ENCODE assay signal across 8 cellular contexts in the genomic region with DNA sequence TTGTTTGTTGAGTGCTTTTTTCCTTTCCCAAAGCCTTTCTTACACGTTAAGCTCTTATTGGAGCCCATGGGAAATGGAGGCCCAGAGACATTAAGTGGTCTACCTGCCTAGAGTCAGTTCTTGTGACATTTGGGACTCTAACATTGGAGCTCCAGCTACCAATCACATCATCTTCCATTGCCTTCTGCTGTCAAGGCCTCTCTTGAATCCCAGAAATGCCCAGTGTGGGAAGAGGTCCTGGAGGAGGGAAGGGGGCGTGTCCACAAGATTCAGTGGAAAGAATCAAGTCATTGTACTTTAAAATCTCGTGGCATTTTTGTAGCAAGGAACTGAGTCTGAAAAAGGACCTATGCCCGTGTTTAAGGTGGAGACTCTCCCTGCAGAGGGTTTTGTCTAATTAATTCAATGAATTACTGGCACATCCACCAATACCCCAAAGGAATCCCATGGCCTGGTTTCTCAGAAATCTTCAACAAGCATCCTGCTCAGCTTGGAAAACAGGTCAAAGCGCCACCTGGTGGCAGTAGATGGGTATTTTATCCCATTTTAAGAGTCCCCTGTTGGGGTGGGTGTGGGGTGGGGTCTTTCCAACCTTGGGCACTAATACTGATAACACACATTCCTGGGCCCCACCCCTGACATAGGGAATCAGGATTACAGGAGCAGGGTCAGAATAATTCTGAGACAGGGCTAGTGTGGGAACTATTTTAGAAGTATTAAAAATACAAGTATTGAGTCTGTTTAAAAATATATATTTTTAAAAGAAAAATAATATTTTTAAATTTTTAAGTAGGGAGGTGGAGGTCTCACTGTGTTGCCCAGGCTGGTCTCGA. TPM values are rescaled to one million over a fixed set of nuclear protein-coding genes. Genes with fewer than 3 reads are reported as not detected.
DNase-seq lines count a peak whose midpoint lies in the region; ATAC-seq lines count a peak whose summit lies in the region.

No MANE protein-coding gene starts in this region.

- no peak overlapping the region for H3K18ac ChIP-seq in mesendoderm (ENCODE audit: low read length)

- H3K27me3 ChIP-seq in mesendoderm (ENCODE audit: insufficient read depth, low read length, poor library complexity), result no peaks in the 10 kb centered on the region

- no peaks in the 10 kb centered on the region for H3K79me2 ChIP-seq in mesendoderm (ENCODE audit: control insufficient read depth, insufficient read depth, low read length)

- no peak for ATAC-seq in HG02623 (IDR thresholded peaks at IDR 0.05; ENCODE audit: unreplicated experiment)

- no peak overlapping the region for H3K56ac ChIP-seq in mesendoderm (ENCODE audit: low read length)

- WGBS in mesendoderm (ENCODE audit: extremely low coverage, insufficient coverage, low lambda C conversion rate), result no CpG with 5 or more reads among the region's 6 CpGs

- H3K9ac ChIP-seq in mesendoderm (ENCODE audit: low read length), result no peak overlapping the region

- peaks cover 9% of the 10 kb centered on the region for H3K36me3 ChIP-seq in mesendoderm (ENCODE audit: control insufficient read depth, insufficient read depth, low read length)

- H4K5ac ChIP-seq in mesendoderm (ENCODE audit: low read length), result no peak overlapping the region

- no peak overlapping the region for H3K4me2 ChIP-seq in mesendoderm (ENCODE audit: low read length)

- no peak overlapping the region for H2BK120ac ChIP-seq in mesendoderm (ENCODE audit: low read depth, low read length)

- H3K79me1 ChIP-seq in mesendoderm (ENCODE audit: low read length), result no peaks in the 10 kb centered on the region

- no peak overlapping the region for H3K4me3 ChIP-seq in mesendoderm (ENCODE audit: low read length)

- peak; percentile 56 for DNase-seq in activated gamma-delta T cell treated with Interleukin-2 at 50 U/mL for 16 hours
- no peak for DNase-seq in activated gamma-delta T cell (lab: John Stamatoyannopoulos, UW)
- DNase-seq in NCI-H2227 (lab: John Stamatoyannopoulos, UW; ENCODE audit: unreplicated experiment), result peak; percentile 70
- DNase-seq in activated CD4-positive, alpha-beta T cell treated with anti-CD3 and anti-CD28 coated beads, Interleukin-2, amount 50 U/mL, for 24 hours (ENCODE audit: low read depth in 1 of 2, low spot score in 1 of 2), result peak; percentile 26 to 52
- peak; percentile 59 for DNase-seq in effector CD4-positive, alpha-beta T cell
- DNase-seq in mesendoderm, result peak; percentile 86
- DNase-seq in stimulated activated CD8-positive, alpha-beta memory T cell treated with anti-CD3 and anti-CD28 coated beads, Interleukin-4, amount 100 ng/mL, for 4 hours (ENCODE audit: low read depth in 2 of 2, low spot score in 1 of 2), result peak; percentile 15 to 40

- no peaks in the 10 kb centered on the region for H3K4me1 ChIP-seq in mesendoderm (ENCODE audit: control insufficient read depth, low read depth, low read length)

- H3K23ac ChIP-seq in mesendoderm (ENCODE audit: low read length), result no peak overlapping the region

- no peak overlapping the region for H2AK5ac ChIP-seq in mesendoderm (ENCODE audit: low read length)

- H3K4ac ChIP-seq in mesendoderm (ENCODE audit: low read depth, low read length), result no peak overlapping the region

- H4K8ac ChIP-seq in mesendoderm (ENCODE audit: low read depth, low read length), result no peak overlapping the region

- no peak overlapping the region for H2BK15ac ChIP-seq in mesendoderm (replicated peaks; ENCODE audit: low read depth)

- H2BK5ac ChIP-seq in mesendoderm (ENCODE audit: low read length), result no peak overlapping the region

- no peak overlapping the region for H3K27ac ChIP-seq in mesendoderm (ENCODE audit: low read depth, low read length)

RNA-seq across cellular contexts. Expression of gene GPT2, which starts 24.6 kb away (rescaled TPM):
- 30.6 TPM for polyA plus RNA-seq in mesendoderm (2013, experiment 1 of 2)
- 32.9 TPM for polyA plus RNA-seq in mesendoderm (2013, experiment 2 of 2)
